8 cellular contexts compared by ENCODE assay signal in genomic region chr10:103592186-103593021, GRCh38.
DNase-seq lines count a peak whose midpoint lies in the region; ATAC-seq lines count a peak whose summit lies in the region.

No MANE protein-coding gene starts in this region.

- ATAC-seq in GM21723 (IDR thresholded peaks at IDR 0.05; ENCODE audit: unreplicated experiment) (peak; percentile 72), Right ventricle myocardium superior (ENCODE audit: poor library complexity) (peak; percentile 52), HG02588 (IDR thresholded peaks at IDR 0.05; ENCODE audit: unreplicated experiment) (no peak)
- ATAC-seq in activated T-cell treated with anti-CD3 and anti-CD28 coated beads, Interleukin-2, amount 50 U/mL, for 4 hours: peak; percentile 65 to 67

- no peaks in the 10 kb centered on the region for H3K36me3 Mint-ChIP-seq in activated T-cell treated with anti-CD3 and anti-CD28 coated beads, Interleukin-2, amount 50 U/mL, for 4 hours (ENCODE audit: insufficient read depth)

- H3K27me3 Mint-ChIP-seq in activated T-cell treated with anti-CD3 and anti-CD28 coated beads, Interleukin-2, amount 50 U/mL, for 4 hours (ENCODE audit: low read depth): no peaks in the 10 kb centered on the region

- H3K4me3 Mint-ChIP-seq in activated T-cell treated with anti-CD3 and anti-CD28 coated beads, Interleukin-2, amount 50 U/mL, for 4 hours: no peak overlapping the region

- DNase-seq in EH (ENCODE audit: low read depth): peak; percentile 50
- peak; percentile 47 for DNase-seq in NCI-H748 (lab: John Stamatoyannopoulos, UW; ENCODE audit: unreplicated experiment)
- DNase-seq in activated T-cell treated with anti-CD3 and anti-CD28 coated beads, Interleukin-2, amount 50 U/mL, for 4 hours: peak; percentile 30
- DNase-seq in Right ventricle myocardium superior: no peak
- DNase-seq in stimulated activated CD4-positive, alpha-beta T cell treated with anti-CD3 and anti-CD28 coated beads, Interleukin-12 subunit alpha, Interleukin-12 subunit beta, amount 100 ng/mL, for 4 hours: peak; percentile 20
- no peak for DNase-seq in NCI-H446 (lab: John Stamatoyannopoulos, UW)

- H3K4me1 Mint-ChIP-seq in activated T-cell treated with anti-CD3 and anti-CD28 coated beads, Interleukin-2, amount 50 U/mL, for 4 hours (ENCODE audit: low read depth): no peaks in the 10 kb centered on the region

- intact Hi-C loops in Right ventricle myocardium superior (cut with DNase I): loop anchor here (10.0 kb wide), 1 partner anchor 262 kb away; the partner anchor contains the start of gene SH3PXD2A

- peaks cover 2% of the 10 kb centered on the region for H3K9me3 Mint-ChIP-seq in activated T-cell treated with anti-CD3 and anti-CD28 coated beads, Interleukin-2, amount 50 U/mL, for 4 hours

Comparison
In these comparisons a context has a peak if more than half of its experiments do, and no peak if none do; other contexts are left out.
1. DNase-seq: peak in EH (single experiment), NCI-H748 (single experiment), activated T-cell treated with anti-CD3 and anti-CD28 coated beads, Interleukin-2, amount 50 U/mL, for 4 hours (single experiment) and stimulated activated CD4-positive, alpha-beta T cell treated with anti-CD3 and anti-CD28 coated beads, Interleukin-12 subunit alpha, Interleukin-12 subunit beta, amount 100 ng/mL, for 4 hours (single experiment); none in Right ventricle myocardium superior (single experiment) and NCI-H446 (0 of 2).